In the genomic region with DNA sequence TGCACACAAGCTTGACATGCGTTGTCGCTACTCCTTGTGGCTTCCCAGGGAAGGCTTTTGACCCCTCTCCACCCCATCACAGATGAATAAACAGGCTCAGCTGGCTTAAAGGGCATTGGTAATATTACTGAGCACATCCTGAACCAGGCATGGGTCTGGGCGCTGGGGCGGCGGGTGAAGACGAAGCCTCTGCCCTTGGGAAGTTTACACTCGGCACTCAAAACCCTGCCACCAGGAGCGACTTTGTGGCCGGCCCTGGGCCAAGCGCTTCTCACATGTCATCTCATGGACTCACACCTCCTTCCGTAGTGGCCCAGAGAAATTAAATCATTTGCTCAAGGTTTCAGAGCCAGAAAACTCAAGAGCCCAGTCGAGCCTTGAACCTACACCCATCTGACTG, we compare ENCODE assay signal across 14 cellular contexts. TPM values are rescaled to one million over a fixed set of nuclear protein-coding genes. Genes with fewer than 3 reads are reported as not detected.
DNase-seq lines count a peak whose midpoint lies in the region; ATAC-seq and TF ChIP-seq lines count a peak whose summit lies in the region.
"Had no signal": no experiment of that assay in that cellular context is flagged by ENCODE, and none has a peak within 500 bp of the region (broad histone marks: within the 10 kb centered on the region; RNA-seq: fewer than 3 reads in every experiment).

No MANE protein-coding gene starts in this region.

- no peaks in the 10 kb centered on the region for H3K27me3 Mint-ChIP-seq in CD4-positive, alpha-beta T cell
- H3K27me3 Mint-ChIP-seq in endothelial cell (ENCODE audit: unreplicated experiment) (peaks cover 13% of the 10 kb centered on the region), nephron progenitor cell (ENCODE audit: low read depth, poor library complexity) (peaks cover 5% of the 10 kb centered on the region)

- no peak overlapping the region for H3K4me3 Mint-ChIP-seq in CD4-positive, alpha-beta T cell
- H3K4me3 Mint-ChIP-seq in endothelial cell (ENCODE audit: unreplicated experiment) = peak overlapping the region; percentile 51
- no peak overlapping the region for H3K4me3 Mint-ChIP-seq in nephron progenitor cell
- H3K4me3 Mint-ChIP-seq: H9 had no signal

- H3K9me3 ChIP-seq in BLaER1 = 0 out of 2 replicates have a peak, but pooled peaks cover 3% of the 10 kb centered on the region
- no peaks in the 10 kb centered on the region for H3K9me3 ChIP-seq in CD4-positive, alpha-beta T cell (ENCODE audit: control insufficient read depth, low read length)
- H3K9me3 ChIP-seq in HAP-1 = no peaks in the 10 kb centered on the region
- H3K9me3 ChIP-seq: BE2C had no signal

- peaks cover 58% of the 10 kb centered on the region for H3K36me3 ChIP-seq in BLaER1
- H3K36me3 ChIP-seq in H7 (replicated peaks; ENCODE audit: control insufficient read depth, insufficient read depth, low read length) = peaks cover 33% of the 10 kb centered on the region
- H3K36me3 ChIP-seq in HAP-1 (replicated peaks) = peaks cover 36% of the 10 kb centered on the region

- H3K36me3 Mint-ChIP-seq in CD4-positive, alpha-beta T cell (ENCODE audit: low read depth) = peaks cover 33% of the 10 kb centered on the region
- H3K36me3 Mint-ChIP-seq in endothelial cell (ENCODE audit: low read depth, unreplicated experiment) (peaks cover 30% of the 10 kb centered on the region), nephron progenitor cell (ENCODE audit: low read depth) (peaks cover 39% of the 10 kb centered on the region)

- DNase-seq in CD4-positive, alpha-beta T cell = no peak
- no peak for DNase-seq in endothelial cell (ENCODE audit: low spot score)
- DNase-seq in nephron progenitor cell = no peak
- DNase-seq in H7 = no peak
- DNase-seq in HAP-1 (ENCODE audit: low spot score in 2 of 2) = no peak
- no peak for DNase-seq in epidermal melanocyte (ENCODE audit: insufficient read length, low spot score)
- DNase-seq: Calu3; CD8-positive, alpha-beta T cell; DMS79 treated with DMSO at 0.1 percent for 48 hours; GF-D8; GOT3; H9 had no signal

- CTCF ChIA-PET in CD4-positive, alpha-beta T cell (lab: Charles Lee) = interaction anchor here (1.0 kb wide), 1 partner anchor 33 kb away, joined by 3 read pairs; the partner anchor contains the start of gene ASF1B

- H3K27ac Mint-ChIP-seq in CD4-positive, alpha-beta T cell = peak overlapping the region; percentile 45
- no peak overlapping the region for H3K27ac Mint-ChIP-seq in endothelial cell (ENCODE audit: unreplicated experiment)
- peak overlapping the region; percentile 68 for H3K27ac Mint-ChIP-seq in nephron progenitor cell

- TF ChIP-seq CTCF in CD4-positive, alpha-beta T cell (IDR thresholded peaks at IDR 0.05) = no peak
- TF ChIP-seq CTCF in endothelial cell (IDR thresholded peaks at IDR 0.05; ENCODE audit: unreplicated experiment) (no peak), nephron progenitor cell (IDR thresholded peaks at IDR 0.05) (no peak)

- H3K4me3 ChIP-seq in BLaER1 (no peak overlapping the region), H7 (ENCODE audit: insufficient read depth, low read depth, low read length) (no peak overlapping the region), HAP-1 (no peak overlapping the region)

- POLR2A ChIA-PET in CD4-positive, alpha-beta T cell (lab: Charles Lee) = no interaction called here

- in situ Hi-C loops in HAP-1 (cut with MboI; ENCODE audit: low sequenced_read_pairs) = no loop called here

- H3K4me2 ChIP-seq in BLaER1 = peak overlapping the region; percentile 94

- H3K27me3 ChIP-seq in BLaER1 (no peaks in the 10 kb centered on the region), H7 (ENCODE audit: control insufficient read depth, insufficient read depth, low read length) (no peaks in the 10 kb centered on the region), HAP-1 (ENCODE audit: low read depth) (no peaks in the 10 kb centered on the region)
- H3K27me3 ChIP-seq in CD4-positive, alpha-beta T cell (ENCODE audit: control insufficient read depth, insufficient read depth, low read length) = no peaks in the 10 kb centered on the region
- H3K27me3 ChIP-seq: BE2C had no signal

- H3K4me1 ChIP-seq in BLaER1 = peaks cover 80% of the 10 kb centered on the region
- H3K4me1 ChIP-seq in HAP-1 = no peaks in the 10 kb centered on the region

- H3K4me1 Mint-ChIP-seq in CD4-positive, alpha-beta T cell (ENCODE audit: low read depth) = peaks cover 27% of the 10 kb centered on the region
- H3K4me1 Mint-ChIP-seq in endothelial cell (ENCODE audit: unreplicated experiment) (no peaks in the 10 kb centered on the region), nephron progenitor cell (peaks cover 42% of the 10 kb centered on the region)

- H3K9ac ChIP-seq in BLaER1 = no peak overlapping the region

- 0 out of 2 replicates have a peak, but pooled peaks cover 10% of the 10 kb centered on the region for H4K20me1 ChIP-seq in BLaER1

- intact Hi-C loops in CD4-positive, alpha-beta T cell (cut with DNase I, micrococcal nuclease) = no loop called here

- no peaks in the 10 kb centered on the region for H3K9me3 Mint-ChIP-seq in CD4-positive, alpha-beta T cell
- no peaks in the 10 kb centered on the region for H3K9me3 Mint-ChIP-seq in endothelial cell (ENCODE audit: unreplicated experiment)
- no peaks in the 10 kb centered on the region for H3K9me3 Mint-ChIP-seq in nephron progenitor cell
- H3K9me3 Mint-ChIP-seq: CD8-positive, alpha-beta T cell; H9 had no signal

- ATAC-seq in CD4-positive, alpha-beta T cell (ENCODE audit: poor library complexity) = no peak
- ATAC-seq: CD8-positive, alpha-beta T cell had no signal

- H3K27ac ChIP-seq in BLaER1 = no peak overlapping the region
- H3K27ac ChIP-seq in CD4-positive, alpha-beta T cell (ENCODE audit: low read depth, low read length) = no peak overlapping the region

RNA-seq across cellular contexts. Expression of gene ASF1B, which starts 32.6 kb away (rescaled TPM):
- under 1 TPM; 0.59 to 0.77 TPM for total RNA-seq in CD4-positive, alpha-beta T cell
- total RNA-seq in endothelial cell (ENCODE audit: unreplicated experiment) = 7.1 TPM
- total RNA-seq in H7 (2014; rRNA removed; shearing (Covaris generic)) = 70.8 and 76.2 TPM in 2 replicates

RNA-seq across cellular contexts. Expression of gene ADGRL1, which starts 37.0 kb away (rescaled TPM):
- total RNA-seq in CD4-positive, alpha-beta T cell = 10 to 100 TPM; 22.2 to 23.9 TPM
- total RNA-seq in endothelial cell (ENCODE audit: unreplicated experiment) = 32.9 TPM
- 60.7 and 74.4 TPM in 2 replicates for total RNA-seq in H7 (2014; rRNA removed; shearing (Covaris generic))

RNA-seq across cellular contexts. Expression of gene PRKACA, which starts 51.4 kb away (rescaled TPM):
- total RNA-seq in CD4-positive, alpha-beta T cell = 10 to 100 TPM; 27.4 to 29.8 TPM
- total RNA-seq in endothelial cell (ENCODE audit: unreplicated experiment) = 122 TPM
- total RNA-seq in H7 (2014; rRNA removed; shearing (Covaris generic)) = 31.0 and 31.7 TPM in 2 replicates
